Comparison of ENCODE assay signal across 30 cellular contexts in the genomic region with DNA sequence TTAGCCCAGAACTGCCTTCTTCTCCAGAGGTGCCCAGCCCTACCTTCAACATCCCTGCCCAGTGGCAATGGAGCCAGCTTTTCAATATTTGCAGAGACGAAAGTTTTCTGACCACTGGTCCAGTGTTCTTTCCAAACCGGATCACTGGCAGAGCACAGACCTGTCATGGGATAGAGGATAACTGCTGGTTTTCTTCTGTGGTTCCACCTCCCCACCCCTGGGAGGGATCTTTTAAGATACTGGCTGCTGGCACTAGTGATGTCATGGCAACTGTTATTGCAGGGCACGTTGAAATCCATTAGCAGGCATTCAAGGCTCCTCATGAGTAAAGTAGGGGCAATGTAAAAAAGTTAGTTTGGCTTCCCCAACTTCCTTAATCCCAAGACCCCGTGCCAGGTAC.
"Had no signal": no experiment of that assay in that cellular context is flagged by ENCODE, and none has a peak within 500 bp of the region (broad histone marks: within the 10 kb centered on the region; RNA-seq: fewer than 3 reads in every experiment).

No MANE protein-coding gene starts in this region.

- H3K27ac Mint-ChIP-seq: activated CD4-positive, alpha-beta memory T cell treated with anti-CD3 and anti-CD28 coated beads for 36 hours; activated CD4-positive, alpha-beta T cell treated with anti-CD3 and anti-CD28 coated beads for 36 hours; activated CD4-positive, alpha-beta T cell treated with anti-CD3 and anti-CD28 coated beads, Interleukin-2, amount 10 ng/mL, durations not matched to agents 24 days and 14 days; activated CD8-positive, alpha-beta memory T cell treated with anti-CD3 and anti-CD28 coated beads, Interleukin-2, amount 10 ng/mL, durations not matched to agents 7 days and 5 days; activated CD8-positive, alpha-beta T cell treated with anti-CD3 and anti-CD28 coated beads, Interleukin-2, amount 10 ng/mL, durations not matched to agents 7 days and 5 days; activated naive CD4-positive, alpha-beta T cell treated with anti-CD3 and anti-CD28 coated beads for 36 hours; activated naive CD4-positive, alpha-beta T cell treated with anti-CD3 and anti-CD28 coated beads, Interleukin-2, amount 50 U/mL, for 24 hours; activated naive CD8-positive, alpha-beta T cell treated with anti-CD3 and anti-CD28 coated beads for 36 hours; activated naive CD8-positive, alpha-beta T cell treated with anti-CD3 and anti-CD28 coated beads, Interleukin-2, amount 50 U/mL, for 24 hours; activated T-helper 1 cell treated with anti-CD3 and anti-CD28 coated beads, Interleukin-12 subunit alpha, Interleukin-12 subunit beta, Interleukin-2, Interleukin-4 antibody, amounts not matched to agents 30 ng/mL and 10 ng/mL and 1 ng/mL, durations not matched to agents 14 hours and 24 hours and 36 hours; activated T-helper 2 cell treated with anti-CD3 and anti-CD28 coated beads, Interferon-gamma antibody, Interleukin-2, Interleukin-4, amounts not matched to agents 10 μg/mL and 5 μg/mL and 100 μg/mL, durations not matched to agents 14 hours and 24 hours and 36 hours; T-helper 17 cell had no signal

- DNase-seq: activated CD4-positive, alpha-beta memory T cell treated with anti-CD3 and anti-CD28 coated beads for 36 hours; activated CD4-positive, alpha-beta T cell treated with anti-CD3 and anti-CD28 coated beads for 36 hours; activated CD4-positive, alpha-beta T cell treated with anti-CD3 and anti-CD28 coated beads, Interleukin-2, amount 10 ng/mL, durations not matched to agents 24 days and 14 days; activated CD4-positive, CD25-positive, alpha-beta regulatory T cell; activated CD4-positive, CD25-positive, alpha-beta regulatory T cell treated with anti-CD3 and anti-CD28 coated beads, Interleukin-2, amount 50 U/mL, for 72 hours; activated CD8-positive, alpha-beta memory T cell treated with anti-CD3 and anti-CD28 coated beads, Interleukin-2, amount 10 ng/mL, durations not matched to agents 7 days and 5 days; activated CD8-positive, alpha-beta memory T cell treated with anti-CD3 and anti-CD28 coated beads, Interleukin-2, amount 50 U/mL, for 4 hours; activated CD8-positive, alpha-beta T cell treated with anti-CD3 and anti-CD28 coated beads, Interleukin-2, amount 10 ng/mL, durations not matched to agents 7 days and 5 days; activated effector memory CD4-positive, alpha-beta T cell treated with anti-CD3 and anti-CD28 coated beads, Interleukin-2, amount 50 U/mL, for 16 hours; activated naive CD4-positive, alpha-beta T cell treated with anti-CD3 and anti-CD28 coated beads for 36 hours; activated naive CD8-positive, alpha-beta T cell treated with anti-CD3 and anti-CD28 coated beads for 36 hours; activated naive CD8-positive, alpha-beta T cell treated with anti-CD3 and anti-CD28 coated beads, Interleukin-2, amount 50 U/mL, for 24 hours; activated T-cell treated with anti-CD3 and anti-CD28 coated beads, Interleukin-2, amount 50 U/mL, for 1 hour; activated T-cell treated with anti-CD3 and anti-CD28 coated beads, Interleukin-2, amount 50 U/mL, for 48 hours; adrenal gland; amygdala; aorta; body of pancreas; central memory CD4-positive, alpha-beta T cell; cerebellar nuclear complex; colonic mucosa; effector CD8-positive, alpha-beta T cell; foreskin fibroblast; gastrocnemius medialis; T-helper 1 cell; T-helper 17 cell had no signal

- H3K27me3 ChIP-seq: adrenal gland, body of pancreas, colonic mucosa, gastrocnemius medialis had no signal

- H3K36me3 ChIP-seq: adrenal gland, colonic mucosa, gastrocnemius medialis had no signal

- H3K27me3 Mint-ChIP-seq: activated CD4-positive, alpha-beta T cell treated with anti-CD3 and anti-CD28 coated beads, Interleukin-2, amount 10 ng/mL, durations not matched to agents 24 days and 14 days had no signal

- H3K4me3 ChIP-seq: adrenal gland, body of pancreas, colonic mucosa, gastrocnemius medialis had no signal

- H3K4me3 Mint-ChIP-seq: activated CD4-positive, alpha-beta memory T cell treated with anti-CD3 and anti-CD28 coated beads for 36 hours; activated CD4-positive, alpha-beta T cell treated with anti-CD3 and anti-CD28 coated beads for 36 hours; activated CD4-positive, alpha-beta T cell treated with anti-CD3 and anti-CD28 coated beads, Interleukin-2, amount 10 ng/mL, durations not matched to agents 24 days and 14 days; activated CD8-positive, alpha-beta memory T cell treated with anti-CD3 and anti-CD28 coated beads, Interleukin-2, amount 10 ng/mL, durations not matched to agents 7 days and 5 days; activated CD8-positive, alpha-beta T cell treated with anti-CD3 and anti-CD28 coated beads, Interleukin-2, amount 10 ng/mL, durations not matched to agents 7 days and 5 days; activated naive CD4-positive, alpha-beta T cell treated with anti-CD3 and anti-CD28 coated beads for 36 hours; activated naive CD4-positive, alpha-beta T cell treated with anti-CD3 and anti-CD28 coated beads, Interleukin-2, amount 50 U/mL, for 24 hours; activated naive CD8-positive, alpha-beta T cell treated with anti-CD3 and anti-CD28 coated beads for 36 hours; activated naive CD8-positive, alpha-beta T cell treated with anti-CD3 and anti-CD28 coated beads, Interleukin-2, amount 50 U/mL, for 24 hours; activated T-helper 1 cell treated with anti-CD3 and anti-CD28 coated beads, Interleukin-12 subunit alpha, Interleukin-12 subunit beta, Interleukin-2, Interleukin-4 antibody, amounts not matched to agents 30 ng/mL and 10 ng/mL and 1 ng/mL, durations not matched to agents 14 hours and 24 hours and 36 hours; T-helper 17 cell had no signal

- H3K4me1 Mint-ChIP-seq: activated CD4-positive, alpha-beta T cell treated with anti-CD3 and anti-CD28 coated beads, Interleukin-2, amount 10 ng/mL, durations not matched to agents 24 days and 14 days; activated CD8-positive, alpha-beta memory T cell treated with anti-CD3 and anti-CD28 coated beads, Interleukin-2, amount 10 ng/mL, durations not matched to agents 7 days and 5 days; activated naive CD4-positive, alpha-beta T cell treated with anti-CD3 and anti-CD28 coated beads, Interleukin-2, amount 50 U/mL, for 24 hours; activated naive CD8-positive, alpha-beta T cell treated with anti-CD3 and anti-CD28 coated beads for 36 hours; activated naive CD8-positive, alpha-beta T cell treated with anti-CD3 and anti-CD28 coated beads, Interleukin-2, amount 50 U/mL, for 24 hours; T-helper 17 cell had no signal

- H3K9me3 ChIP-seq: adrenal gland, body of pancreas, colonic mucosa, gastrocnemius medialis had no signal

- H3K36me3 Mint-ChIP-seq: activated CD4-positive, alpha-beta memory T cell treated with anti-CD3 and anti-CD28 coated beads for 36 hours; activated CD8-positive, alpha-beta memory T cell treated with anti-CD3 and anti-CD28 coated beads, Interleukin-2, amount 10 ng/mL, durations not matched to agents 7 days and 5 days; activated naive CD4-positive, alpha-beta T cell treated with anti-CD3 and anti-CD28 coated beads, Interleukin-2, amount 50 U/mL, for 24 hours; activated naive CD8-positive, alpha-beta T cell treated with anti-CD3 and anti-CD28 coated beads for 36 hours had no signal

- H3K27ac ChIP-seq: adrenal gland, body of pancreas, colonic mucosa, epithelial cell of prostate, gastrocnemius medialis had no signal

- H3K9me3 Mint-ChIP-seq: activated CD4-positive, alpha-beta memory T cell treated with anti-CD3 and anti-CD28 coated beads for 36 hours; activated CD4-positive, alpha-beta T cell treated with anti-CD3 and anti-CD28 coated beads, Interleukin-2, amount 10 ng/mL, durations not matched to agents 24 days and 14 days; activated naive CD8-positive, alpha-beta T cell treated with anti-CD3 and anti-CD28 coated beads for 36 hours; activated T-helper 1 cell treated with anti-CD3 and anti-CD28 coated beads, Interleukin-12 subunit alpha, Interleukin-12 subunit beta, Interleukin-2, Interleukin-4 antibody, amounts not matched to agents 30 ng/mL and 10 ng/mL and 1 ng/mL, durations not matched to agents 14 hours and 24 hours and 36 hours; activated T-helper 2 cell treated with anti-CD3 and anti-CD28 coated beads, Interferon-gamma antibody, Interleukin-2, Interleukin-4, amounts not matched to agents 10 μg/mL and 5 μg/mL and 100 μg/mL, durations not matched to agents 14 hours and 24 hours and 36 hours had no signal

- ATAC-seq: activated CD4-positive, alpha-beta T cell treated with anti-CD3 and anti-CD28 coated beads for 36 hours; activated CD8-positive, alpha-beta memory T cell treated with anti-CD3 and anti-CD28 coated beads, Interleukin-2, amount 10 ng/mL, durations not matched to agents 7 days and 5 days; activated CD8-positive, alpha-beta T cell treated with anti-CD3 and anti-CD28 coated beads, Interleukin-2, amount 10 ng/mL, durations not matched to agents 7 days and 5 days; activated naive CD8-positive, alpha-beta T cell treated with anti-CD3 and anti-CD28 coated beads, Interleukin-2, amount 50 U/mL, for 24 hours; body of pancreas; gastrocnemius medialis; T-helper 17 cell had no signal

- H3K4me1 ChIP-seq: adrenal gland, body of pancreas, colonic mucosa, gastrocnemius medialis had no signal
